ENCODE assay signal across 15 cellular contexts in the genomic region with DNA sequence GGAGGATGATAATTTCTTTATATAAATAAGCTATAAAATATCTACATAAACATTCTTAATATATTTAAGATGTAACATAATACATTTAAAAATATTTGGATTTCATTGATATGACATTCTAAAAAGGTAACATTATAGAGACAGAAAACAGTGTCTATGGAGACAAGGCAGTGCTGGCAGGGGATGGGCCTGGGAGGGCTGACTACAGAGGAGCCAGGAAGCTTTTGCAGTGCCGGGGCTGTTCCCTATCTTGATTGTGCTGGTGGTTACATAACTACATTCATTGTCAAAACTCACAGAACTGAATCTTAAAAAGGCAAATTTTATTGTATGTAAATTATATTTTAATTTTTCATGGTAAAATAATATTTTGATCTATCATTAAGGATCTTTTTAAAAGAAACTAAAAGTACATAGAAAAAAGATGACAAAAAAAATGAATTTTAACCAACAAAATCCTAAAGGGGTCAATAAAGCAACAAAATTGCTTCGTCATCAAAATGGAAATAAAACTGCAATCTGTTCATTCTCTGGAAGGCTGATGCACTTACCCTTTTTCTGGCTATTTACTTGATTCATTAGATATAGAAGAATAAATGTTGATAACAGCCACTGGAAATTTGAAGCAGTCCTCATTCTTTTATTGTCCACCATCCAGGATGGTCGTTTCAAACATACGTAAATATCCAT. TPM values are rescaled to one million over a fixed set of nuclear protein-coding genes. Genes with fewer than 3 reads are reported as not detected.
DNase-seq lines count a peak whose midpoint lies in the region; ATAC-seq and TF ChIP-seq lines count a peak whose summit lies in the region.
"Had no signal": no experiment of that assay in that cellular context is flagged by ENCODE, and none has a peak within 500 bp of the region (broad histone marks: within the 10 kb centered on the region; RNA-seq: fewer than 3 reads in every experiment).

No MANE protein-coding gene starts in this region.

- no peak overlapping the region for H2AK5ac ChIP-seq in mesenchymal stem cell (ENCODE audit: low read length, severe bottlenecking)

- TF ChIP-seq POLR2A in esophagus squamous epithelium (IDR thresholded peaks at IDR 0.05) = no peak

- H3K4me2 ChIP-seq in SK-N-SH = no peak overlapping the region
- H3K4me2 ChIP-seq in mesenchymal stem cell (ENCODE audit: low read length, poor library complexity, severe bottlenecking) = no peak overlapping the region
- H3K4me2 ChIP-seq: PC-9 had no signal

- peaks cover 30% of the 10 kb centered on the region for H3K36me3 ChIP-seq in right atrium auricular region
- peaks cover 3 to 18% of the 10 kb centered on the region in 2 experiments for H3K36me3 ChIP-seq in SK-N-SH (replicated peaks in 1 of 2; ENCODE audit: control insufficient read depth in 1 of 2, insufficient read depth in 2 of 2, low read length in 1 of 2)
- H3K36me3 ChIP-seq in mesenchymal stem cell (ENCODE audit: control insufficient read depth in 1 of 2, insufficient read depth in 2 of 2, low read depth in 1 of 2, low read length in 2 of 2) = peaks cover 3 to 38% of the 10 kb centered on the region in 2 experiments
- peaks cover 0 to 19% (median 3%) of the 10 kb centered on the region in 3 donors for H3K36me3 ChIP-seq in esophagus squamous epithelium
- H3K36me3 ChIP-seq in upper lobe of right lung = peaks cover 26% of the 10 kb centered on the region

- H3K4me1 ChIP-seq in right atrium auricular region (peaks cover 0 to 46% of the 10 kb centered on the region in 2 donors), SK-N-SH (ENCODE audit: control insufficient read depth in 1 of 2, insufficient read depth in 2 of 2, low read depth in 1 of 2, low read length in 1 of 2) (peaks cover 0 to 2% of the 10 kb centered on the region in 2 experiments; a peak in 2 of 4 replicates), mesenchymal stem cell (ENCODE audit: control insufficient read depth, insufficient read depth, low read depth, low read length) (peaks cover 3% of the 10 kb centered on the region), esophagus squamous epithelium (peaks cover 0 to 1% (median 0%) of the 10 kb centered on the region in 3 donors), upper lobe of right lung (peaks cover 36% of the 10 kb centered on the region)

- peaks cover 25% of the 10 kb centered on the region for H3K79me1 ChIP-seq in mesenchymal stem cell (replicated peaks; ENCODE audit: low read length, poor library complexity, severe bottlenecking)

- H4K8ac ChIP-seq in mesenchymal stem cell (ENCODE audit: low read length) = no peak overlapping the region

- no peaks in the 10 kb centered on the region for H3F3A ChIP-seq in SK-N-SH (replicated peaks; ENCODE audit: insufficient read depth)

- TF ChIP-seq CTCF in right atrium auricular region (IDR thresholded peaks at IDR 0.05) = no peak
- no peak for TF ChIP-seq CTCF in SK-N-SH (IDR thresholded peaks at IDR 0.05)
- no peak for TF ChIP-seq CTCF in esophagus squamous epithelium (IDR thresholded peaks at IDR 0.05)
- TF ChIP-seq CTCF in upper lobe of right lung (IDR thresholded peaks at IDR 0.05) = no peak

- H3K4ac ChIP-seq in mesenchymal stem cell (ENCODE audit: low read depth in 1 of 2, low read length in 2 of 2) = no peak overlapping the region

- no peak for TF ChIP-seq EP300 in SK-N-SH (IDR thresholded peaks at IDR 0.05; ENCODE audit: borderline replicate concordance in 1 of 2, low read depth in 1 of 2, low read length in 1 of 2)

- no peak overlapping the region for H3K18ac ChIP-seq in mesenchymal stem cell (ENCODE audit: low read depth in 1 of 2, low read length in 2 of 2)

- H3K14ac ChIP-seq in mesenchymal stem cell (ENCODE audit: low read length in 2 of 2) = no peak overlapping the region

- H3K4me3 ChIP-seq in right atrium auricular region (no peak overlapping the region), SK-N-SH (ENCODE audit: low read depth in 2 of 2, low read length in 1 of 2) (no peak overlapping the region), mesenchymal stem cell (ENCODE audit: insufficient read depth in 1 of 2, low read depth in 1 of 2, low read length in 2 of 2) (no peak overlapping the region), esophagus squamous epithelium (no peak overlapping the region), upper lobe of right lung (no peak overlapping the region)
- H3K4me3 ChIP-seq: GM23248, PC-9 had no signal

- no peak overlapping the region for H3K23ac ChIP-seq in mesenchymal stem cell (ENCODE audit: low read length in 2 of 2)

- no peak for TF ChIP-seq RAD21 in SK-N-SH (IDR thresholded peaks at IDR 0.05; ENCODE audit: low read length)

- H3K27ac ChIP-seq in right atrium auricular region (no peak overlapping the region), SK-N-SH (ENCODE audit: low read depth in 2 of 2, low read length in 1 of 2) (peak overlapping the region in 1 of 2 experiments; percentile 34; a peak in 1 of 4 replicates), mesenchymal stem cell (ENCODE audit: low read length, poor library complexity, severe bottlenecking) (no peak overlapping the region), esophagus squamous epithelium (no peak overlapping the region), upper lobe of right lung (no peak overlapping the region)
- H3K27ac ChIP-seq: GM23248, PC-9 had no signal

- H3K9ac ChIP-seq in SK-N-SH (no peak overlapping the region), mesenchymal stem cell (ENCODE audit: low read length) (no peak overlapping the region)
- H3K9ac ChIP-seq: GM23248 had no signal

- H4K91ac ChIP-seq in mesenchymal stem cell (ENCODE audit: low read length) = no peak overlapping the region

- 75% methylated on average over 4 of the region's 4 CpGs for WGBS in SK-N-SH (ENCODE audit: low lambda C conversion rate)
- 100% methylated on average over 2 of the region's 4 CpGs for WGBS in mesenchymal stem cell
- 73 to 82% methylated on average over 4 of the region's 4 CpGs for WGBS in esophagus squamous epithelium, 2 donors

- no peak overlapping the region for H2BK15ac ChIP-seq in mesenchymal stem cell (ENCODE audit: low read depth, poor library complexity, severe bottlenecking)

- DNase-seq in Right ventricle myocardium superior = peak; percentile 59
- DNase-seq in right atrium auricular region (ENCODE audit: low spot score) = no peak
- DNase-seq in SK-N-SH = peak; percentile 32
- DNase-seq in left ventricle myocardium superior = peak; percentile 48
- DNase-seq in mesenchymal stem cell = no peak
- no peak for DNase-seq in esophagus squamous epithelium (lab: John Stamatoyannopoulos, UW)
- no peak for DNase-seq in upper lobe of right lung
- DNase-seq: CD8-positive, alpha-beta T cell; DND-41; GDM1; GM23248; KBM-7; NCI-H187; NCI-H2227 treated with DMSO at 0.1 percent for 48 hours; PC-9 had no signal

- no peak overlapping the region for H2BK120ac ChIP-seq in mesenchymal stem cell (ENCODE audit: low read depth, low read length)

- no peaks in the 10 kb centered on the region for H4K20me1 ChIP-seq in SK-N-SH (ENCODE audit: insufficient read depth)

- H3K79me2 ChIP-seq in SK-N-SH (ENCODE audit: insufficient read depth) = peaks cover 2% of the 10 kb centered on the region; the same call in 1 of the 2 replicates

- peaks cover 0 to 9% of the 10 kb centered on the region in 2 donors for H3K9me3 ChIP-seq in right atrium auricular region
- peaks cover 6% of the 10 kb centered on the region; the same call in 1 of the 2 replicates for H3K9me3 ChIP-seq in SK-N-SH
- H3K9me3 ChIP-seq in mesenchymal stem cell (ENCODE audit: control insufficient read depth, low read length) = peaks cover 14% of the 10 kb centered on the region
- H3K9me3 ChIP-seq in esophagus squamous epithelium = no peaks in the 10 kb centered on the region
- no peaks in the 10 kb centered on the region for H3K9me3 ChIP-seq in upper lobe of right lung

- intact Hi-C loops in Right ventricle myocardium superior (cut with DNase I) (no loop called here), left ventricle myocardium superior (cut with micrococcal nuclease) (no loop called here), esophagus squamous epithelium (cut with DNase I) (no loop called here), upper lobe of right lung (cut with DNase I) (no loop called here)

- no peak overlapping the region for H2BK12ac ChIP-seq in mesenchymal stem cell (ENCODE audit: low read length in 2 of 2)

- H3K27me3 ChIP-seq in right atrium auricular region (no peaks in the 10 kb centered on the region), SK-N-SH (ENCODE audit: insufficient read depth) (no peaks in the 10 kb centered on the region), mesenchymal stem cell (ENCODE audit: control insufficient read depth in 1 of 2, insufficient read depth in 1 of 2, low read length in 2 of 2) (no peaks in the 10 kb centered on the region), esophagus squamous epithelium (no peaks in the 10 kb centered on the region), upper lobe of right lung (no peaks in the 10 kb centered on the region)

- no peaks in the 10 kb centered on the region for H3K9me2 ChIP-seq in SK-N-SH

- CTCF ChIA-PET in SK-N-SH (lab: Yijun Ruan, JAX) = interaction anchor here (0.7 to 1.3 kb wide), 4 partner anchors 11 to 109 kb away, joined by 3 to 5 read pairs (median 3); no protein-coding TSS in a partner anchor

- no peak overlapping the region for H2AFZ ChIP-seq in SK-N-SH (ENCODE audit: low read depth)
- H2AFZ ChIP-seq in mesenchymal stem cell (ENCODE audit: low read depth, low read length) = no peak overlapping the region
- H2AFZ ChIP-seq: GM23248, PC-9 had no signal

- no peak overlapping the region for H2BK5ac ChIP-seq in mesenchymal stem cell (ENCODE audit: low read depth, low read length, poor library complexity, severe bottlenecking)

- POLR2A ChIA-PET in SK-N-SH (lab: Yijun Ruan, JAX) = no interaction called here

- ATAC-seq in Right ventricle myocardium superior (ENCODE audit: poor library complexity) (peak; percentile 68), left ventricle myocardium superior (peak; percentile 60), upper lobe of right lung (no peak)
- ATAC-seq: CD8-positive, alpha-beta T cell had no signal

TF ChIP-seq in SK-N-SH, 30 proteins besides CTCF, POLR2A, EP300 and RAD21 (continues in another document):
- no peak for TF ChIP-seq NRF1 (IDR thresholded peaks at IDR 0.05; ENCODE audit: low read depth, low read length)

RNA-seq across cellular contexts. Expression of a gene that starts 26.3 kb away (rescaled TPM):
- total RNA-seq in Right ventricle myocardium superior = 53.2 TPM
- total RNA-seq in right atrium auricular region = 10 to 100 TPM; 38.9 to 58.0 TPM
- 3.8 and 5.0 TPM in 2 replicates for polyA plus RNA-seq in SK-N-SH (2012; rRNA removed)
- polyA plus RNA-seq in SK-N-SH (2012; cell fraction: cytosol; rRNA removed) = 5.6 and 5.8 TPM in 2 replicates
- polyA plus RNA-seq in SK-N-SH (2012; cell fraction: nucleus; rRNA removed) = 5.0 and 10.2 TPM in 2 replicates
- total RNA-seq in left ventricle myocardium superior = 61.1 TPM
- 61.7 TPM for polyA plus RNA-seq in mesenchymal stem cell (2013, experiment 1 of 2)
- 62.0 TPM for polyA plus RNA-seq in mesenchymal stem cell (2013, experiment 2 of 2)
- total RNA-seq in esophagus squamous epithelium = 10 to 100 TPM in 2 of 4 donors, 1 to 10 TPM in 2; 3.1 to 72.9 (median 16.9) TPM
- 151 TPM for total RNA-seq in upper lobe of right lung
- total RNA-seq: CD8-positive, alpha-beta T cell had no signal

Comparison
In these comparisons a context has a peak if more than half of its experiments do, and no peak if none do; other contexts are left out.
1. DNase-seq: peak in Right ventricle myocardium superior (single experiment), SK-N-SH (single experiment) and left ventricle myocardium superior (single experiment); none in right atrium auricular region (single experiment), mesenchymal stem cell (single experiment), esophagus squamous epithelium (single experiment) and upper lobe of right lung (single experiment).